Comparison of ENCODE assay signal across 1 cellular context in the genomic region with DNA sequence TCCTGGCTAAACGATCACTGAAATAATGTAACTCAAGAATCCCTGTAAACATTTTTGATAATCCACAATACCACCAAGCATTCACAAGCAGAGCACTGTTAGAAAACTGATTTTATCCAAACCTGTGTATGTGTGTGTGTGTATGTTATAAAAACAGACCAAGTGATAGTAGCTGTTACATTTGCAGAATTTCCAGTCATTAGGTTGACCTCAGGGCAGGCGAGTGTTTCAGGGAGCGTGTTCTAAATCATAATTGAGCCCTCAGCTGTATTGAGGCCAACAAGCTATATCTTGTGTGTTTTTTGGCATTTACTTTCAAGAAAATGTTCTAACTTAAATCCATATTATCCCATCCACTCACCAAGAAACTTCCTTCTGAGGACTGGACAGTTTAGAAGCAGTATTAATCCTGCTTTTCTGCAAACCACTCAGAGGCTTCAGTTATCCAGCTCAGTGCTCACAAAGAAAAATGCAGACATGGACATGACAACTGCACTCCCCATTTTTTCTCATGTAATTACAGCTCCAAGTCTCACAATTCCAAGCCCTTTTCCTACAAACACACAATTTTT.
TF ChIP-seq lines count a peak whose summit lies in the region.

No MANE protein-coding gene starts in this region.

TF ChIP-seq in IMR-90, 13 proteins besides CTCF, POLR2A, EP300 and RAD21 (continued from another document):
- TF ChIP-seq, protein P1, sequence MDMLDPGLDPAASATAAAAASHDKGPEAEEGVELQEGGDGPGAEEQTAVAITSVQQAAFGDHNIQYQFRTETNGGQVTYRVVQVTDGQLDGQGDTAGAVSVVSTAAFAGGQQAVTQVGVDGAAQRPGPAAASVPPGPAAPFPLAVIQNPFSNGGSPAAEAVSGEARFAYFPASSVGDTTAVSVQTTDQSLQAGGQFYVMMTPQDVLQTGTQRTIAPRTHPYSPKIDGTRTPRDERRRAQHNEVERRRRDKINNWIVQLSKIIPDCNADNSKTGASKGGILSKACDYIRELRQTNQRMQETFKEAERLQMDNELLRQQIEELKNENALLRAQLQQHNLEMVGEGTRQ (IDR thresholded peaks at IDR 0.05; ENCODE audit: low read depth, low read length): no peak
- TF ChIP-seq CEBPB (IDR thresholded peaks at IDR 0.05; ENCODE audit: low read depth, low read length) (no peak), MAFK (IDR thresholded peaks at IDR 0.05; ENCODE audit: low read depth, low read length) (no peak), RFX5 (IDR thresholded peaks at IDR 0.05; ENCODE audit: low read depth, low read length) (no peak), FOS (IDR thresholded peaks at IDR 0.05; ENCODE audit: low read depth, low read length) (no peak), BHLHE40 (IDR thresholded peaks at IDR 0.05; ENCODE audit: low read depth, low read length) (no peak)
